In the genomic region with DNA sequence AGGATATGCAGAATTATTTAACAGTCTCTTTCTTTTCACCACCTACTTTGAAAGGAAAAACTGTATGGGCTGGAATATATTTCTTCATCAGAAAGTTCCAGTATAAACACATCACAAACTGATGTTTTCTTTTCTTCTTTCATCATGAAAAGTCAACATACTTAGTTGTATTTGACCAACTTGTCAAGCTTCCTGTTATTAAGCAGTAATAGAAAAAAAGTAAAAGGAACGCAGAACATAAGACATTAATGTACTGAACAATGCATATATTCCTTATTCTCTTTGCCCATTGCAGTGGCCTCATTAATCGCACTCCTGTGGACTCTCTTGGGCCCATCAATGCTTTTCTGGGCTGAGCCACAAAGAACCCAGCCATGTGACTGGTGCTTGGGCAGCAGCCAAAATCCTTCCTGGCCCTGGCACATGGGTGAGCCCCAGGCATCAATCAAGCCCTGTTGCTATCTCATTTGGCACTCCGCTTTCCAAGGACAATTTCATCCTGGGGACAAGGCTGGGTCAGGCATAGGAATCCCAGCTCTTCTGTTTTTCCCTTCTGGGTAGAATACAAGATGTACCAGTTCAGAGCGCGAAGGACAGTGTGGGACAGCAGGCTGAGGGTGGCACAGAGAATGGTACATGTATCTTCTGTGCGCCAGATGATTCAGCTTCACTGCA, we compare ENCODE assay signal across 1 cellular context.
TF ChIP-seq lines count a peak whose summit lies in the region.

No MANE protein-coding gene starts in this region.

TF ChIP-seq in HEK293, 187 proteins besides CTCF, POLR2A, EP300 and RAD21 (continued from another document):
- TF ChIP-seq PRDM10 (tag by site-specific recombination; IDR thresholded peaks at IDR 0.05) (0 out of 2 replicates have a peak, but pooled peaks have one; percentile 15), ZNF121 (tag by site-specific recombination; IDR thresholded peaks at IDR 0.05) (no peak), ZNF248 (tag by site-specific recombination; IDR thresholded peaks at IDR 0.05) (no peak), ZXDB (tag by site-specific recombination; IDR thresholded peaks at IDR 0.05) (no peak), KLF7 (tag by site-specific recombination; IDR thresholded peaks at IDR 0.05; ENCODE audit: borderline replicate concordance) (no peak), ZNF274 (IDR thresholded peaks at IDR 0.05; ENCODE audit: low read length) (no peak), ZNF274 (tag by site-specific recombination; IDR thresholded peaks at IDR 0.05; ENCODE audit: borderline replicate concordance) (no peak), SCRT2 (tag by site-specific recombination; IDR thresholded peaks at IDR 0.05) (peak; percentile 64), ZNF580 (tag by site-specific recombination; IDR thresholded peaks at IDR 0.05) (no peak), ZNF529 (tag by site-specific recombination; IDR thresholded peaks at IDR 0.05; ENCODE audit: insufficient replicate concordance) (no peak), ZNF37A (tag by site-specific recombination; IDR thresholded peaks at IDR 0.05) (no peak), ZFHX2 (tag by site-specific recombination; conservative IDR thresholded peaks at IDR 0.05) (no peak), ZBTB20 (tag by site-specific recombination; IDR thresholded peaks at IDR 0.05) (0 out of 2 replicates have a peak, but pooled peaks have one; percentile 20), ZNF701 (tag by site-specific recombination; IDR thresholded peaks at IDR 0.05) (no peak), ZBTB48 (tag by site-specific recombination; IDR thresholded peaks at IDR 0.05) (no peak), ZNF23 (tag by site-specific recombination; IDR thresholded peaks at IDR 0.05; ENCODE audit: borderline replicate concordance) (no peak), ZNF768 (tag by site-specific recombination; IDR thresholded peaks at IDR 0.05) (no peak), ZNF792 (tag by site-specific recombination; IDR thresholded peaks at IDR 0.05) (no peak)
- TF ChIP-seq, protein P1, sequence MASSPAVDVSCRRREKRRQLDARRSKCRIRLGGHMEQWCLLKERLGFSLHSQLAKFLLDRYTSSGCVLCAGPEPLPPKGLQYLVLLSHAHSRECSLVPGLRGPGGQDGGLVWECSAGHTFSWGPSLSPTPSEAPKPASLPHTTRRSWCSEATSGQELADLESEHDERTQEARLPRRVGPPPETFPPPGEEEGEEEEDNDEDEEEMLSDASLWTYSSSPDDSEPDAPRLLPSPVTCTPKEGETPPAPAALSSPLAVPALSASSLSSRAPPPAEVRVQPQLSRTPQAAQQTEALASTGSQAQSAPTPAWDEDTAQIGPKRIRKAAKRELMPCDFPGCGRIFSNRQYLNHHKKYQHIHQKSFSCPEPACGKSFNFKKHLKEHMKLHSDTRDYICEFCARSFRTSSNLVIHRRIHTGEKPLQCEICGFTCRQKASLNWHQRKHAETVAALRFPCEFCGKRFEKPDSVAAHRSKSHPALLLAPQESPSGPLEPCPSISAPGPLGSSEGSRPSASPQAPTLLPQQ (tag by site-specific recombination; IDR thresholded peaks at IDR 0.05) = no peak
- TF ChIP-seq, protein P2, sequence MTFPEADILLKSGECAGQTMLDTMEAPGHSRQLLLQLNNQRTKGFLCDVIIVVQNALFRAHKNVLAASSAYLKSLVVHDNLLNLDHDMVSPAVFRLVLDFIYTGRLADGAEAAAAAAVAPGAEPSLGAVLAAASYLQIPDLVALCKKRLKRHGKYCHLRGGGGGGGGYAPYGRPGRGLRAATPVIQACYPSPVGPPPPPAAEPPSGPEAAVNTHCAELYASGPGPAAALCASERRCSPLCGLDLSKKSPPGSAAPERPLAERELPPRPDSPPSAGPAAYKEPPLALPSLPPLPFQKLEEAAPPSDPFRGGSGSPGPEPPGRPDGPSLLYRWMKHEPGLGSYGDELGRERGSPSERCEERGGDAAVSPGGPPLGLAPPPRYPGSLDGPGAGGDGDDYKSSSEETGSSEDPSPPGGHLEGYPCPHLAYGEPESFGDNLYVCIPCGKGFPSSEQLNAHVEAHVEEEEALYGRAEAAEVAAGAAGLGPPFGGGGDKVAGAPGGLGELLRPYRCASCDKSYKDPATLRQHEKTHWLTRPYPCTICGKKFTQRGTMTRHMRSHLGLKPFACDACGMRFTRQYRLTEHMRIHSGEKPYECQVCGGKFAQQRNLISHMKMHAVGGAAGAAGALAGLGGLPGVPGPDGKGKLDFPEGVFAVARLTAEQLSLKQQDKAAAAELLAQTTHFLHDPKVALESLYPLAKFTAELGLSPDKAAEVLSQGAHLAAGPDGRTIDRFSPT (tag by site-specific recombination; IDR thresholded peaks at IDR 0.05) = no peak
- TF ChIP-seq, protein P3, sequence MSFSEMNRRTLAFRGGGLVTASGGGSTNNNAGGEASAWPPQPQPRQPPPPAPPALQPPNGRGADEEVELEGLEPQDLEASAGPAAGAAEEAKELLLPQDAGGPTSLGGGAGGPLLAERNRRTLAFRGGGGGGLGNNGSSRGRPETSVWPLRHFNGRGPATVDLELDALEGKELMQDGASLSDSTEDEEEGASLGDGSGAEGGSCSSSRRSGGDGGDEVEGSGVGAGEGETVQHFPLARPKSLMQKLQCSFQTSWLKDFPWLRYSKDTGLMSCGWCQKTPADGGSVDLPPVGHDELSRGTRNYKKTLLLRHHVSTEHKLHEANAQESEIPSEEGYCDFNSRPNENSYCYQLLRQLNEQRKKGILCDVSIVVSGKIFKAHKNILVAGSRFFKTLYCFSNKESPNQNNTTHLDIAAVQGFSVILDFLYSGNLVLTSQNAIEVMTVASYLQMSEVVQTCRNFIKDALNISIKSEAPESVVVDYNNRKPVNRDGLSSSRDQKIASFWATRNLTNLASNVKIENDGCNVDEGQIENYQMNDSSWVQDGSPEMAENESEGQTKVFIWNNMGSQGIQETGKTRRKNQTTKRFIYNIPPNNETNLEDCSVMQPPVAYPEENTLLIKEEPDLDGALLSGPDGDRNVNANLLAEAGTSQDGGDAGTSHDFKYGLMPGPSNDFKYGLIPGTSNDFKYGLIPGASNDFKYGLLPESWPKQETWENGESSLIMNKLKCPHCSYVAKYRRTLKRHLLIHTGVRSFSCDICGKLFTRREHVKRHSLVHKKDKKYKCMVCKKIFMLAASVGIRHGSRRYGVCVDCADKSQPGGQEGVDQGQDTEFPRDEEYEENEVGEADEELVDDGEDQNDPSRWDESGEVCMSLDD (tag by site-specific recombination; IDR thresholded peaks at IDR 0.05) = no peak
